In the genomic region with DNA sequence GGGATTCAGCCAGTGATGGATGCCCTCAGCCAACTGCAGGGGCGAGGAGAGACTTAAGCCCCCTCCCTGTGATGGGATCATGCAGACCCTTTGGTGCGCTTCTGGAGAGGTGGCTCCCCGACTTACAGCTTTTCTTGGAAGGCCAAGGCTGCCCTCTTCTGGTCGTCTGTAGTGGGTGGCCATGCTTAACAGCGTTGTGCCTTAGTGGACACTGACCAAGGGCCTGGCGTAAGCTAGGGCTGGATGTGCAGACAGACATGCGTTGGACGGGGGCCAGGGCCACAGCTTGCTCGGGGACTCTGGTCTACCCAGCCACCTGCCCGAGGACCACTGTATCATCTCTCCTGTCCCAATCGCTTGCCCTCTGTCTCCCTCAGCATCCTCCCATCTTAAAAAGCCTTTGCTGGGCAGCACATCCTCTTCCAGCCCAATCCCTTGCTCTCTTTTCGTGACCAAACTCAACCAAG, we compare ENCODE assay signal across 1 cellular context.
TF ChIP-seq lines count a peak whose summit lies in the region.

No MANE protein-coding gene starts in this region.

TF ChIP-seq in K562, 482 proteins besides CTCF, POLR2A, EP300 and RAD21 (continued from another document):
- TF ChIP-seq XRCC5 (IDR thresholded peaks at IDR 0.05; ENCODE audit: low read depth, low read length) (peak; percentile 32; the same call in 1 of the 2 replicates), MTA1 (IDR thresholded peaks at IDR 0.05; ENCODE audit: borderline replicate concordance) (no peak), YY1 (IDR thresholded peaks at IDR 0.05; ENCODE audit: borderline replicate concordance in 1 of 3, control insufficient read depth in 1 of 3, extremely low read depth in 1 of 3, insufficient read depth in 3 of 3, insufficient read length in 1 of 3, insufficient replicate concordance in 2 of 3, low read depth in 1 of 3, low read length in 2 of 3) (peak in 1 of 3 experiments; percentile 52), ATF7 (IDR thresholded peaks at IDR 0.05) (0 out of 2 replicates have a peak, but pooled peaks have one; percentile 18), RB1 (IDR thresholded peaks at IDR 0.05; ENCODE audit: low read depth) (0 out of 2 replicates have a peak, but pooled peaks have one; percentile 55), ZNF695 (CRISPR knock-in tag; IDR thresholded peaks at IDR 0.05) (no peak), ESRRA (IDR thresholded peaks at IDR 0.05; ENCODE audit: borderline replicate concordance, low read depth) (no peak), U2AF2 (optimal IDR thresholded peaks at IDR 0.05; ENCODE audit: low read depth, low read length) (no peak), CTBP1 (IDR thresholded peaks at IDR 0.05; ENCODE audit: borderline replicate concordance) (peak; percentile 47; the same call in 1 of the 2 replicates), NRF1 (conservative IDR thresholded peaks at IDR 0.05 in 1 of 2, IDR thresholded peaks at IDR 0.05 in 1 of 2) (0 out of 4 replicates have a peak, but pooled peaks of 1 of the 2 experiments have one; percentile 14), ZNF263 (CRISPR knock-in tag; IDR thresholded peaks at IDR 0.05; ENCODE audit: borderline replicate concordance) (0 out of 2 replicates have a peak, but pooled peaks have one; percentile 16), KHSRP (IDR thresholded peaks at IDR 0.05) (no peak), BACH1 (tag; IDR thresholded peaks at IDR 0.05) (no peak), RCOR1 (IDR thresholded peaks at IDR 0.05; ENCODE audit: borderline replicate concordance in 1 of 2, low read depth in 2 of 2, low read length in 2 of 2) (peak in 1 of 2 experiments; percentile 17; a peak in 1 of 4 replicates), BRCA1 (IDR thresholded peaks at IDR 0.05) (no peak), BRCA1 (CRISPR knock-in tag; IDR thresholded peaks at IDR 0.05) (no peak), CC2D1A (IDR thresholded peaks at IDR 0.05) (peak; percentile 59; the same call in 1 of the 2 replicates), CBFA2T2 (conservative IDR thresholded peaks at IDR 0.05) (no peak), KLF1 (tag; IDR thresholded peaks at IDR 0.05) (no peak), MYNN (IDR thresholded peaks at IDR 0.05) (0 out of 2 replicates have a peak, but pooled peaks have one; percentile 22), MYNN (CRISPR knock-in tag; IDR thresholded peaks at IDR 0.05) (no peak), MEIS2 (IDR thresholded peaks at IDR 0.05; ENCODE audit: partially characterized antibody) (peak; percentile 84), SLC30A9 (CRISPR knock-in tag; IDR thresholded peaks at IDR 0.05) (no peak), MYC (IDR thresholded peaks at IDR 0.05; ENCODE audit: low read depth, low read length) (peak; percentile 54; the same call in 1 of the 2 replicates), MYC (CRISPR knock-in tag; IDR thresholded peaks at IDR 0.05; ENCODE audit: borderline replicate concordance, low read depth) (no peak), SMC3 (conservative IDR thresholded peaks at IDR 0.05; ENCODE audit: insufficient read depth, low read depth, low read length) (peak; percentile 74), STAG1 (CRISPR knock-in tag; IDR thresholded peaks at IDR 0.05; ENCODE audit: borderline replicate concordance) (peak; percentile 89; the same call in 1 of the 2 replicates), ZNF24 (IDR thresholded peaks at IDR 0.05) (no peak), ZZZ3 (IDR thresholded peaks at IDR 0.05) (no peak), ZNF778 (CRISPR knock-in tag; IDR thresholded peaks at IDR 0.05) (no peak), XRCC3 (IDR thresholded peaks at IDR 0.05) (no peak), POLR2B (IDR thresholded peaks at IDR 0.05; ENCODE audit: low read depth, partially characterized antibody) (no peak), ETS2 (tag; IDR thresholded peaks at IDR 0.05; ENCODE audit: borderline replicate concordance, poor library complexity, severe bottlenecking) (no peak), NFIC (IDR thresholded peaks at IDR 0.05) (peak; percentile 63), CREM (IDR thresholded peaks at IDR 0.05; ENCODE audit: low read depth) (0 out of 2 replicates have a peak, but pooled peaks have one; percentile 12), SP1 (CRISPR knock-in tag; IDR thresholded peaks at IDR 0.05) (peak; percentile 63; the same call in 1 of the 2 replicates)
- TF ChIP-seq, protein P1, sequence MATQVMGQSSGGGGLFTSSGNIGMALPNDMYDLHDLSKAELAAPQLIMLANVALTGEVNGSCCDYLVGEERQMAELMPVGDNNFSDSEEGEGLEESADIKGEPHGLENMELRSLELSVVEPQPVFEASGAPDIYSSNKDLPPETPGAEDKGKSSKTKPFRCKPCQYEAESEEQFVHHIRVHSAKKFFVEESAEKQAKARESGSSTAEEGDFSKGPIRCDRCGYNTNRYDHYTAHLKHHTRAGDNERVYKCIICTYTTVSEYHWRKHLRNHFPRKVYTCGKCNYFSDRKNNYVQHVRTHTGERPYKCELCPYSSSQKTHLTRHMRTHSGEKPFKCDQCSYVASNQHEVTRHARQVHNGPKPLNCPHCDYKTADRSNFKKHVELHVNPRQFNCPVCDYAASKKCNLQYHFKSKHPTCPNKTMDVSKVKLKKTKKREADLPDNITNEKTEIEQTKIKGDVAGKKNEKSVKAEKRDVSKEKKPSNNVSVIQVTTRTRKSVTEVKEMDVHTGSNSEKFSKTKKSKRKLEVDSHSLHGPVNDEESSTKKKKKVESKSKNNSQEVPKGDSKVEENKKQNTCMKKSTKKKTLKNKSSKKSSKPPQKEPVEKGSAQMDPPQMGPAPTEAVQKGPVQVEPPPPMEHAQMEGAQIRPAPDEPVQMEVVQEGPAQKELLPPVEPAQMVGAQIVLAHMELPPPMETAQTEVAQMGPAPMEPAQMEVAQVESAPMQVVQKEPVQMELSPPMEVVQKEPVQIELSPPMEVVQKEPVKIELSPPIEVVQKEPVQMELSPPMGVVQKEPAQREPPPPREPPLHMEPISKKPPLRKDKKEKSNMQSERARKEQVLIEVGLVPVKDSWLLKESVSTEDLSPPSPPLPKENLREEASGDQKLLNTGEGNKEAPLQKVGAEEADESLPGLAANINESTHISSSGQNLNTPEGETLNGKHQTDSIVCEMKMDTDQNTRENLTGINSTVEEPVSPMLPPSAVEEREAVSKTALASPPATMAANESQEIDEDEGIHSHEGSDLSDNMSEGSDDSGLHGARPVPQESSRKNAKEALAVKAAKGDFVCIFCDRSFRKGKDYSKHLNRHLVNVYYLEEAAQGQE (CRISPR knock-in tag; IDR thresholded peaks at IDR 0.05; ENCODE audit: low read depth) = peak; percentile 71
- TF ChIP-seq, protein P2, sequence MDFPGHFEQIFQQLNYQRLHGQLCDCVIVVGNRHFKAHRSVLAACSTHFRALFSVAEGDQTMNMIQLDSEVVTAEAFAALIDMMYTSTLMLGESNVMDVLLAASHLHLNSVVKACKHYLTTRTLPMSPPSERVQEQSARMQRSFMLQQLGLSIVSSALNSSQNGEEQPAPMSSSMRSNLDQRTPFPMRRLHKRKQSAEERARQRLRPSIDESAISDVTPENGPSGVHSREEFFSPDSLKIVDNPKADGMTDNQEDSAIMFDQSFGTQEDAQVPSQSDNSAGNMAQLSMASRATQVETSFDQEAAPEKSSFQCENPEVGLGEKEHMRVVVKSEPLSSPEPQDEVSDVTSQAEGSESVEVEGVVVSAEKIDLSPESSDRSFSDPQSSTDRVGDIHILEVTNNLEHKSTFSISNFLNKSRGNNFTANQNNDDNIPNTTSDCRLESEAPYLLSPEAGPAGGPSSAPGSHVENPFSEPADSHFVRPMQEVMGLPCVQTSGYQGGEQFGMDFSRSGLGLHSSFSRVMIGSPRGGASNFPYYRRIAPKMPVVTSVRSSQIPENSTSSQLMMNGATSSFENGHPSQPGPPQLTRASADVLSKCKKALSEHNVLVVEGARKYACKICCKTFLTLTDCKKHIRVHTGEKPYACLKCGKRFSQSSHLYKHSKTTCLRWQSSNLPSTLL (IDR thresholded peaks at IDR 0.05) = no peak
- TF ChIP-seq, protein P3, sequence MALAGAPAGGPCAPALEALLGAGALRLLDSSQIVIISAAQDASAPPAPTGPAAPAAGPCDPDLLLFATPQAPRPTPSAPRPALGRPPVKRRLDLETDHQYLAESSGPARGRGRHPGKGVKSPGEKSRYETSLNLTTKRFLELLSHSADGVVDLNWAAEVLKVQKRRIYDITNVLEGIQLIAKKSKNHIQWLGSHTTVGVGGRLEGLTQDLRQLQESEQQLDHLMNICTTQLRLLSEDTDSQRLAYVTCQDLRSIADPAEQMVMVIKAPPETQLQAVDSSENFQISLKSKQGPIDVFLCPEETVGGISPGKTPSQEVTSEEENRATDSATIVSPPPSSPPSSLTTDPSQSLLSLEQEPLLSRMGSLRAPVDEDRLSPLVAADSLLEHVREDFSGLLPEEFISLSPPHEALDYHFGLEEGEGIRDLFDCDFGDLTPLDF (CRISPR knock-in tag; IDR thresholded peaks at IDR 0.05) = no peak
- TF ChIP-seq, protein P4, sequence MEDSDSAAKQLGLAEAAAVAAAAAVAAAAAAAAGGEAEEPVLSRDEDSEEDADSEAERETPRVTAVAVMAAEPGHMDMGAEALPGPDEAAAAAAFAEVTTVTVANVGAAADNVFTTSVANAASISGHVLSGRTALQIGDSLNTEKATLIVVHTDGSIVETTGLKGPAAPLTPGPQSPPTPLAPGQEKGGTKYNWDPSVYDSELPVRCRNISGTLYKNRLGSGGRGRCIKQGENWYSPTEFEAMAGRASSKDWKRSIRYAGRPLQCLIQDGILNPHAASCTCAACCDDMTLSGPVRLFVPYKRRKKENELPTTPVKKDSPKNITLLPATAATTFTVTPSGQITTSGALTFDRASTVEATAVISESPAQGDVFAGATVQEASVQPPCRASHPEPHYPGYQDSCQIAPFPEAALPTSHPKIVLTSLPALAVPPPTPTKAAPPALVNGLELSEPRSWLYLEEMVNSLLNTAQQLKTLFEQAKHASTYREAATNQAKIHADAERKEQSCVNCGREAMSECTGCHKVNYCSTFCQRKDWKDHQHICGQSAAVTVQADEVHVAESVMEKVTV (CRISPR knock-in tag; IDR thresholded peaks at IDR 0.05) = peak; percentile 74
- TF ChIP-seq, protein P5, sequence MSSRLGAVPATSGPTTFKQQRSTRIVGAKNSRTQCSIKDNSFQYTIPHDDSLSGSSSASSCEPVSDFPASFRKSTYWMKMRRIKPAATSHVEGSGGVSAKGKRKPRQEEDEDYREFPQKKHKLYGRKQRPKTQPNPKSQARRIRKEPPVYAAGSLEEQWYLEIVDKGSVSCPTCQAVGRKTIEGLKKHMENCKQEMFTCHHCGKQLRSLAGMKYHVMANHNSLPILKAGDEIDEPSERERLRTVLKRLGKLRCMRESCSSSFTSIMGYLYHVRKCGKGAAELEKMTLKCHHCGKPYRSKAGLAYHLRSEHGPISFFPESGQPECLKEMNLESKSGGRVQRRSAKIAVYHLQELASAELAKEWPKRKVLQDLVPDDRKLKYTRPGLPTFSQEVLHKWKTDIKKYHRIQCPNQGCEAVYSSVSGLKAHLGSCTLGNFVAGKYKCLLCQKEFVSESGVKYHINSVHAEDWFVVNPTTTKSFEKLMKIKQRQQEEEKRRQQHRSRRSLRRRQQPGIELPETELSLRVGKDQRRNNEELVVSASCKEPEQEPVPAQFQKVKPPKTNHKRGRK (tag; IDR thresholded peaks at IDR 0.05) = no peak
- TF ChIP-seq, protein P6, sequence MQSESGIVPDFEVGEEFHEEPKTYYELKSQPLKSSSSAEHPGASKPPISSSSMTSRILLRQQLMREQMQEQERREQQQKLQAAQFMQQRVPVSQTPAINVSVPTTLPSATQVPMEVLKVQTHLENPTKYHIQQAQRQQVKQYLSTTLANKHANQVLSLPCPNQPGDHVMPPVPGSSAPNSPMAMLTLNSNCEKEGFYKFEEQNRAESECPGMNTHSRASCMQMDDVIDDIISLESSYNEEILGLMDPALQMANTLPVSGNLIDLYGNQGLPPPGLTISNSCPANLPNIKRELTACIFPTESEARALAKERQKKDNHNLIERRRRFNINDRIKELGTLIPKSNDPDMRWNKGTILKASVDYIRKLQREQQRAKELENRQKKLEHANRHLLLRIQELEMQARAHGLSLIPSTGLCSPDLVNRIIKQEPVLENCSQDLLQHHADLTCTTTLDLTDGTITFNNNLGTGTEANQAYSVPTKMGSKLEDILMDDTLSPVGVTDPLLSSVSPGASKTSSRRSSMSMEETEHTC (IDR thresholded peaks at IDR 0.05) = no peak
TF ChIP-seq in K562: peak in this region for 21.
